ENCODE assay signal across 9 cellular contexts in genomic region chr22:20205964-20206708, GRCh38. TPM values are rescaled to one million over a fixed set of nuclear protein-coding genes. Genes with fewer than 3 reads are reported as not detected.
A peak's percentile ranks its signal among the peaks of the same experiment; 100 is the strongest.
DNase-seq lines count a peak whose midpoint lies in the region; ATAC-seq and TF ChIP-seq lines count a peak whose summit lies in the region.
"Had no signal": no experiment of that assay in that cellular context is flagged by ENCODE, and none has a peak within 500 bp of the region (broad histone marks: within the 10 kb centered on the region; RNA-seq: fewer than 3 reads in every experiment).

No MANE protein-coding gene starts in this region.

- H3K9me3 Mint-ChIP-seq in CD4-positive, CD25-positive, alpha-beta regulatory T cell = no peaks in the 10 kb centered on the region
- H3K9me3 Mint-ChIP-seq in natural killer cell = no peaks in the 10 kb centered on the region
- no peaks in the 10 kb centered on the region for H3K9me3 Mint-ChIP-seq in stimulated activated naive CD8-positive, alpha-beta T cell treated with anti-CD3 and anti-CD28 coated beads, Interleukin-15, amount 100 ng/mL, for 72 hours

- TF ChIP-seq POLR2A in erythroblast (IDR thresholded peaks at IDR 0.05; ENCODE audit: low read length) = peak; percentile 35

- H3K4me3 ChIP-seq in CD4-positive, CD25-positive, alpha-beta regulatory T cell (ENCODE audit: low read depth, low read length) = peak overlapping the region; percentile 77

- peak overlapping the region; percentile 63 for H3K27ac ChIP-seq in CD4-positive, CD25-positive, alpha-beta regulatory T cell (ENCODE audit: insufficient read depth, low read length, poor library complexity, severe bottlenecking)

- H3K27me3 ChIP-seq in CD4-positive, CD25-positive, alpha-beta regulatory T cell (ENCODE audit: control insufficient read depth, insufficient read depth, low read length) = no peaks in the 10 kb centered on the region

- H3K27ac Mint-ChIP-seq in CD4-positive, CD25-positive, alpha-beta regulatory T cell = peak overlapping the region; percentile 92 to 95 (median 94)
- H3K27ac Mint-ChIP-seq in natural killer cell = peak overlapping the region; percentile 83 to 93
- peak overlapping the region; percentile 93 to 96 for H3K27ac Mint-ChIP-seq in stimulated activated naive CD8-positive, alpha-beta T cell treated with anti-CD3 and anti-CD28 coated beads, Interleukin-15, amount 100 ng/mL, for 72 hours

- peaks cover 5% of the 10 kb centered on the region for H3K27me3 Mint-ChIP-seq in CD4-positive, CD25-positive, alpha-beta regulatory T cell
- H3K27me3 Mint-ChIP-seq in natural killer cell (ENCODE audit: low read depth in 2 of 2) = no peaks in the 10 kb centered on the region
- no peaks in the 10 kb centered on the region for H3K27me3 Mint-ChIP-seq in stimulated activated naive CD8-positive, alpha-beta T cell treated with anti-CD3 and anti-CD28 coated beads, Interleukin-15, amount 100 ng/mL, for 72 hours

- peak; percentile 32 to 90 (median 66) for DNase-seq in CD4-positive, CD25-positive, alpha-beta regulatory T cell
- DNase-seq in NCI-H69 (lab: John Stamatoyannopoulos, UW) (peak; percentile 73), erythroblast (lab: John Stamatoyannopoulos, UW) (peak; percentile 53 to 65), natural killer cell (peak; percentile 43), NCI-H774 (lab: John Stamatoyannopoulos, UW) (no peak)
- DNase-seq in activated CD8-positive, alpha-beta memory T cell treated with anti-CD3 and anti-CD28 coated beads for 1 hour (ENCODE audit: extremely low read depth in 1 of 2, low read depth in 1 of 2) = peak; percentile 15 to 46
- peak; percentile 60 to 72 for DNase-seq in stimulated activated naive CD8-positive, alpha-beta T cell treated with anti-CD3 and anti-CD28 coated beads, Interleukin-15, amount 100 ng/mL, for 72 hours

- peaks cover 0 to 31% (median 15%) of the 10 kb centered on the region in 4 donors for H3K4me1 Mint-ChIP-seq in CD4-positive, CD25-positive, alpha-beta regulatory T cell
- peaks cover 14 to 39% of the 10 kb centered on the region in 2 donors for H3K4me1 Mint-ChIP-seq in natural killer cell
- peaks cover 33% of the 10 kb centered on the region for H3K4me1 Mint-ChIP-seq in stimulated activated naive CD8-positive, alpha-beta T cell treated with anti-CD3 and anti-CD28 coated beads, Interleukin-15, amount 100 ng/mL, for 72 hours

- no peak for TF ChIP-seq CTCF in natural killer cell (IDR thresholded peaks at IDR 0.05)

- H3K36me3 ChIP-seq in CD4-positive, CD25-positive, alpha-beta regulatory T cell (ENCODE audit: control insufficient read depth, insufficient read depth, low read length) = no peaks in the 10 kb centered on the region

- no peaks in the 10 kb centered on the region for H3K9me3 ChIP-seq in CD4-positive, CD25-positive, alpha-beta regulatory T cell (ENCODE audit: control insufficient read depth in 2 of 2, low read length in 2 of 2)

- intact Hi-C loops in natural killer cell (cut with micrococcal nuclease) = no loop called here

- peaks cover 33% of the 10 kb centered on the region for H3K4me1 ChIP-seq in CD4-positive, CD25-positive, alpha-beta regulatory T cell (ENCODE audit: control insufficient read depth, insufficient read depth, low read length, poor library complexity, severe bottlenecking)

- no peaks in the 10 kb centered on the region for H3K36me3 Mint-ChIP-seq in CD4-positive, CD25-positive, alpha-beta regulatory T cell
- H3K36me3 Mint-ChIP-seq in natural killer cell = no peaks in the 10 kb centered on the region

- H3K4me3 Mint-ChIP-seq in CD4-positive, CD25-positive, alpha-beta regulatory T cell = peak overlapping the region; percentile 84 to 98 (median 95)
- peak overlapping the region; percentile 92 for H3K4me3 Mint-ChIP-seq in natural killer cell
- peak overlapping the region; percentile 90 to 94 for H3K4me3 Mint-ChIP-seq in stimulated activated naive CD8-positive, alpha-beta T cell treated with anti-CD3 and anti-CD28 coated beads, Interleukin-15, amount 100 ng/mL, for 72 hours

- ATAC-seq in CD4-positive, CD25-positive, alpha-beta regulatory T cell (ENCODE audit: low read depth in 2 of 2) = peak; percentile 87 to 92
- ATAC-seq in GM21576 (IDR thresholded peaks at IDR 0.05; ENCODE audit: unreplicated experiment) = peak; percentile 66
- peak; percentile 61 to 91 (median 87) for ATAC-seq in natural killer cell
- ATAC-seq in stimulated activated naive CD8-positive, alpha-beta T cell treated with anti-CD3 and anti-CD28 coated beads, Interleukin-15, amount 100 ng/mL, for 72 hours = peak; percentile 89

RNA-seq across cellular contexts. Expression of gene CCDC188, which starts 55.3 kb away (rescaled TPM):
- total RNA-seq in CD4-positive, CD25-positive, alpha-beta regulatory T cell = 0.44 TPM
- polyA plus RNA-seq in CD4-positive, CD25-positive, alpha-beta regulatory T cell = not detected
- total RNA-seq in natural killer cell = under 1 TPM in 1 of 3 donors, not detected in 2; 0.64 TPM
- total RNA-seq: activated CD8-positive, alpha-beta memory T cell treated with anti-CD3 and anti-CD28 coated beads for 36 hours had no signal
